17 cellular contexts compared by ENCODE assay signal in the genomic region with DNA sequence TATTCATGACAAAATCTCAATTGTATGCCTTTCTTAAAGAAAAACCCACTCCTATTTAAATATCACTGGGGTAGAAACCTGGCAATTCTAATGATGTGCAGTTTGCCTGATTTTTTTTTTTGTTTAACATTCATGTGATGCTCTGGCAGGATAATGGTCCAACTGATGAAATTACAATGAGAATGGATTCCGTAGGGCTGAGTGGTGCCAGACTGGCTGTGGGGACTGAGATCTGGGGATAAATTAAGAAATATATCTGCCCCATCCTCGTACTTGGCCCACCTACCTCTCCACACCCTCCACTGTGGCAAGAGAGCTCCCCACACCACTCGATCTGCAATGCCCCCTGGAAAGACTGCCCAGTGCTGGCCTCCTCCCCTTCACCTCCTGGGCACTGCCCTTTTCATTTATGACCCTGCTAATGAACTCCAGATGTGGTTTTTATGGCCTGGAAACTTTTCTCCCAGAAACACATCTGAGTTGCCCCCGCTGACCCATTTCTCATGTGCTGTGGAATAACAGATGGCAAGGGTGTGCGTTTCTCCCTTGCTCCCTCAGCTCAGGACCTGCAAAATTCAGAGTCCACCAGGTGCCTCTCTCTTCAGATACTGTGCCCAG. TPM values are rescaled to one million over a fixed set of nuclear protein-coding genes. Genes with fewer than 3 reads are reported as not detected.
DNase-seq lines count a peak whose midpoint lies in the region; ATAC-seq and TF ChIP-seq lines count a peak whose summit lies in the region.
"Had no signal": no experiment of that assay in that cellular context is flagged by ENCODE, and none has a peak within 500 bp of the region (broad histone marks: within the 10 kb centered on the region; RNA-seq: fewer than 3 reads in every experiment).

No MANE protein-coding gene starts in this region.

- peaks cover 0 to 15% of the 10 kb centered on the region in 2 experiments; a peak in 2 of 4 replicates for H3K4me1 ChIP-seq in SK-N-SH (ENCODE audit: control insufficient read depth in 1 of 2, insufficient read depth in 2 of 2, low read depth in 1 of 2, low read length in 1 of 2)

- H3K79me2 ChIP-seq in SK-N-SH (ENCODE audit: insufficient read depth) = no peaks in the 10 kb centered on the region

- CTCF ChIA-PET in SK-N-SH (lab: Yijun Ruan, JAX) = interaction anchor here (0.7 to 1.6 kb wide), 4 partner anchors 16 to 356 kb away, joined by 3 read pairs; no protein-coding TSS in a partner anchor

- peak; percentile 30 for DNase-seq in AG20443 (ENCODE audit: low spot score)
- peak; percentile 25 for DNase-seq in GM04503 (ENCODE audit: low read depth)
- peak; percentile 76 for DNase-seq in SK-N-SH
- peak; percentile 20 for DNase-seq in left kidney (ENCODE audit: low read depth, low spot score)
- no peak for DNase-seq in activated T-cell treated with anti-CD3 and anti-CD28 coated beads, Interleukin-2, amount 50 U/mL, for 48 hours
- DNase-seq: CD4-positive, alpha-beta T cell; DND-41; NCI-H1092; NCI-H146; NCI-H2081; NCI-H510A; NCI-H82; PC-9; T-cell had no signal

- peaks cover 17% of the 10 kb centered on the region for H3F3A ChIP-seq in SK-N-SH (replicated peaks; ENCODE audit: insufficient read depth)

- peak overlapping the region in 1 of 2 experiments; percentile 74; a peak in 3 of 4 replicates for H3K27ac ChIP-seq in SK-N-SH (ENCODE audit: low read depth in 2 of 2, low read length in 1 of 2)
- H3K27ac ChIP-seq: PC-9 had no signal

- peak in 1 of 2 experiments; percentile 69; a peak in 2 of 4 replicates for TF ChIP-seq EP300 in SK-N-SH (IDR thresholded peaks at IDR 0.05; ENCODE audit: borderline replicate concordance in 1 of 2, low read depth in 1 of 2, low read length in 1 of 2)

- no peak overlapping the region for H2AFZ ChIP-seq in SK-N-SH (ENCODE audit: low read depth)
- H2AFZ ChIP-seq: GM23338, PC-9 had no signal

- H3K9me3 ChIP-seq in SK-N-SH = no peaks in the 10 kb centered on the region

- no peaks in the 10 kb centered on the region for H3K27me3 ChIP-seq in SK-N-SH (ENCODE audit: insufficient read depth)

- H3K36me3 ChIP-seq in SK-N-SH (replicated peaks in 1 of 2; ENCODE audit: control insufficient read depth in 1 of 2, insufficient read depth in 2 of 2, low read length in 1 of 2) = peaks cover 8 to 17% of the 10 kb centered on the region in 2 experiments

- TF ChIP-seq CTCF in SK-N-SH (IDR thresholded peaks at IDR 0.05) = no peak

- no peak; the same call in 1 of the 2 replicates for TF ChIP-seq RAD21 in SK-N-SH (IDR thresholded peaks at IDR 0.05; ENCODE audit: low read length)

- no peak overlapping the region for H3K4me2 ChIP-seq in SK-N-SH
- H3K4me2 ChIP-seq: GM23338, PC-9 had no signal

- H4K20me1 ChIP-seq in SK-N-SH (ENCODE audit: insufficient read depth) = no peaks in the 10 kb centered on the region

- ATAC-seq in HG02981 (IDR thresholded peaks at IDR 0.05; ENCODE audit: unreplicated experiment) = no peak
- no peak for ATAC-seq in GM21529 (IDR thresholded peaks at IDR 0.05; ENCODE audit: unreplicated experiment)
- ATAC-seq: GM23338, T-cell had no signal

- H3K4me3 ChIP-seq in SK-N-SH (ENCODE audit: low read depth in 2 of 2, low read length in 1 of 2) = no peak overlapping the region
- H3K4me3 ChIP-seq: GM23338, PC-9 had no signal

- H3K9me2 ChIP-seq in SK-N-SH = no peaks in the 10 kb centered on the region

- POLR2A ChIA-PET in SK-N-SH (lab: Yijun Ruan, JAX) = interaction anchor here (0.7 kb wide), 1 partner anchor 15 kb away, joined by 5 read pairs; no protein-coding TSS in a partner anchor

- no peak overlapping the region for H3K9ac ChIP-seq in SK-N-SH

- WGBS in SK-N-SH (ENCODE audit: low lambda C conversion rate) = 32% methylated on average over 5 of the region's 5 CpGs

TF ChIP-seq in SK-N-SH, 30 proteins besides CTCF, POLR2A, EP300 and RAD21:
- TF ChIP-seq POLR2AphosphoS5 (IDR thresholded peaks at IDR 0.05; ENCODE audit: low read depth, low read length) = peak; percentile 15; the same call in 1 of the 2 replicates
- no peak for TF ChIP-seq RXRA (IDR thresholded peaks at IDR 0.05; ENCODE audit: borderline replicate concordance, low read depth)
- TF ChIP-seq, protein P1, sequence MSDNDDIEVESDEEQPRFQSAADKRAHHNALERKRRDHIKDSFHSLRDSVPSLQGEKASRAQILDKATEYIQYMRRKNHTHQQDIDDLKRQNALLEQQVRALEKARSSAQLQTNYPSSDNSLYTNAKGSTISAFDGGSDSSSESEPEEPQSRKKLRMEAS (IDR thresholded peaks at IDR 0.05; ENCODE audit: low read depth) = no peak
- TF ChIP-seq MEF2A (IDR thresholded peaks at IDR 0.05; ENCODE audit: borderline replicate concordance, low read depth) = no peak
- TF ChIP-seq ELF1 (IDR thresholded peaks at IDR 0.05) = no peak
- TF ChIP-seq CHD2 (IDR thresholded peaks at IDR 0.05; ENCODE audit: low read length, partially characterized antibody) = peak; percentile 41
- peak; percentile 56 for TF ChIP-seq RCOR1 (IDR thresholded peaks at IDR 0.05; ENCODE audit: low read length)
- 0 out of 2 replicates have a peak, but pooled peaks have one; percentile 62 for TF ChIP-seq FOXJ3 (CRISPR knock-in tag; IDR thresholded peaks at IDR 0.05)
- no peak for TF ChIP-seq SIN3A (IDR thresholded peaks at IDR 0.05; ENCODE audit: borderline replicate concordance, low read depth, low read length)
- TF ChIP-seq GATA2 (CRISPR knock-in tag; IDR thresholded peaks at IDR 0.05) = peak; percentile 49
- TF ChIP-seq MXI1 (IDR thresholded peaks at IDR 0.05; ENCODE audit: low read depth, low read length) = 0 out of 2 replicates have a peak, but pooled peaks have one; percentile 25
- peak; percentile 83 for TF ChIP-seq TCF12 (IDR thresholded peaks at IDR 0.05)
- TF ChIP-seq, protein P2, sequence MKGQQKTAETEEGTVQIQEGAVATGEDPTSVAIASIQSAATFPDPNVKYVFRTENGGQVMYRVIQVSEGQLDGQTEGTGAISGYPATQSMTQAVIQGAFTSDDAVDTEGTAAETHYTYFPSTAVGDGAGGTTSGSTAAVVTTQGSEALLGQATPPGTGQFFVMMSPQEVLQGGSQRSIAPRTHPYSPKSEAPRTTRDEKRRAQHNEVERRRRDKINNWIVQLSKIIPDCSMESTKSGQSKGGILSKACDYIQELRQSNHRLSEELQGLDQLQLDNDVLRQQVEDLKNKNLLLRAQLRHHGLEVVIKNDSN (IDR thresholded peaks at IDR 0.05; ENCODE audit: borderline replicate concordance, low read depth) = no peak

RNA-seq across cellular contexts. Expression of a gene that starts 33.0 kb away (rescaled TPM):
- polyA plus RNA-seq in SK-N-SH (2012; rRNA removed) = 2,018 and 3,014 TPM in 2 replicates
- 1,664 and 2,199 TPM in 2 replicates for polyA plus RNA-seq in SK-N-SH (2012; cell fraction: cytosol; rRNA removed)
- polyA plus RNA-seq in SK-N-SH (2012; cell fraction: nucleus; rRNA removed) = 828 and 1,169 TPM in 2 replicates

RNA-seq across cellular contexts. Expression of a gene that starts 53.4 kb away (rescaled TPM):
- 26.1 and 27.0 TPM in 2 replicates for polyA plus RNA-seq in SK-N-SH (2012; rRNA removed)
- 16.0 and 19.7 TPM in 2 replicates for polyA plus RNA-seq in SK-N-SH (2012; cell fraction: cytosol; rRNA removed)
- 21.7 and 28.1 TPM in 2 replicates for polyA plus RNA-seq in SK-N-SH (2012; cell fraction: nucleus; rRNA removed)

Comparison
In these comparisons a context has a peak if more than half of its experiments do, and no peak if none do; other contexts are left out.
1. DNase-seq: peak in AG20443 (single experiment), GM04503 (single experiment), SK-N-SH (single experiment) and left kidney (single experiment); none in activated T-cell treated with anti-CD3 and anti-CD28 coated beads, Interleukin-2, amount 50 U/mL, for 48 hours (0 of 2).